Comparison of ENCODE assay signal across 2 cellular contexts in the genomic region with DNA sequence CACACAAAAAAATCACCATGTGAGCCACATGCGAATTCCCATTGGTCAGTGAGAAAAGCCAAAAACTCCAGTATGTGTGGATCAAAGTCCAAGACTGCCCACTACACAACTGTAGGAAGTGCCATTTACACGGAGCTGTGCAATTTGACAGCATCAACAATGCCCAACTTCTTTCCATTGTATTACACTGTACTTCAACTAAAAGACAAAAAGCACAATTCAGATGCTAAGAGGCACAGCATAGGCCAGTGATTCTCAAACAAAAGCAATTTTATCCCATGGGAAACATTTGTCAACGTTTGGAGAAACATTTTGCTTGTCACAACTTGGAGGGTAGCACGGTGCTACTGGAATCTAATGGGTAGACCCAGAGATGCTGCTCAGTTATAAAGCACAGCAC.
TF ChIP-seq lines count a peak whose summit lies in the region.

No MANE protein-coding gene starts in this region.

TF ChIP-seq in GM23338, 12 proteins besides CTCF, POLR2A, EP300 and RAD21 (continues in another document):
- TF ChIP-seq, protein P1, sequence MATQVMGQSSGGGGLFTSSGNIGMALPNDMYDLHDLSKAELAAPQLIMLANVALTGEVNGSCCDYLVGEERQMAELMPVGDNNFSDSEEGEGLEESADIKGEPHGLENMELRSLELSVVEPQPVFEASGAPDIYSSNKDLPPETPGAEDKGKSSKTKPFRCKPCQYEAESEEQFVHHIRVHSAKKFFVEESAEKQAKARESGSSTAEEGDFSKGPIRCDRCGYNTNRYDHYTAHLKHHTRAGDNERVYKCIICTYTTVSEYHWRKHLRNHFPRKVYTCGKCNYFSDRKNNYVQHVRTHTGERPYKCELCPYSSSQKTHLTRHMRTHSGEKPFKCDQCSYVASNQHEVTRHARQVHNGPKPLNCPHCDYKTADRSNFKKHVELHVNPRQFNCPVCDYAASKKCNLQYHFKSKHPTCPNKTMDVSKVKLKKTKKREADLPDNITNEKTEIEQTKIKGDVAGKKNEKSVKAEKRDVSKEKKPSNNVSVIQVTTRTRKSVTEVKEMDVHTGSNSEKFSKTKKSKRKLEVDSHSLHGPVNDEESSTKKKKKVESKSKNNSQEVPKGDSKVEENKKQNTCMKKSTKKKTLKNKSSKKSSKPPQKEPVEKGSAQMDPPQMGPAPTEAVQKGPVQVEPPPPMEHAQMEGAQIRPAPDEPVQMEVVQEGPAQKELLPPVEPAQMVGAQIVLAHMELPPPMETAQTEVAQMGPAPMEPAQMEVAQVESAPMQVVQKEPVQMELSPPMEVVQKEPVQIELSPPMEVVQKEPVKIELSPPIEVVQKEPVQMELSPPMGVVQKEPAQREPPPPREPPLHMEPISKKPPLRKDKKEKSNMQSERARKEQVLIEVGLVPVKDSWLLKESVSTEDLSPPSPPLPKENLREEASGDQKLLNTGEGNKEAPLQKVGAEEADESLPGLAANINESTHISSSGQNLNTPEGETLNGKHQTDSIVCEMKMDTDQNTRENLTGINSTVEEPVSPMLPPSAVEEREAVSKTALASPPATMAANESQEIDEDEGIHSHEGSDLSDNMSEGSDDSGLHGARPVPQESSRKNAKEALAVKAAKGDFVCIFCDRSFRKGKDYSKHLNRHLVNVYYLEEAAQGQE (IDR thresholded peaks at IDR 0.05; ENCODE audit: unreplicated experiment), result no peak
- no peak for TF ChIP-seq JUNB (IDR thresholded peaks at IDR 0.05; ENCODE audit: unreplicated experiment)
- TF ChIP-seq, protein P2, sequence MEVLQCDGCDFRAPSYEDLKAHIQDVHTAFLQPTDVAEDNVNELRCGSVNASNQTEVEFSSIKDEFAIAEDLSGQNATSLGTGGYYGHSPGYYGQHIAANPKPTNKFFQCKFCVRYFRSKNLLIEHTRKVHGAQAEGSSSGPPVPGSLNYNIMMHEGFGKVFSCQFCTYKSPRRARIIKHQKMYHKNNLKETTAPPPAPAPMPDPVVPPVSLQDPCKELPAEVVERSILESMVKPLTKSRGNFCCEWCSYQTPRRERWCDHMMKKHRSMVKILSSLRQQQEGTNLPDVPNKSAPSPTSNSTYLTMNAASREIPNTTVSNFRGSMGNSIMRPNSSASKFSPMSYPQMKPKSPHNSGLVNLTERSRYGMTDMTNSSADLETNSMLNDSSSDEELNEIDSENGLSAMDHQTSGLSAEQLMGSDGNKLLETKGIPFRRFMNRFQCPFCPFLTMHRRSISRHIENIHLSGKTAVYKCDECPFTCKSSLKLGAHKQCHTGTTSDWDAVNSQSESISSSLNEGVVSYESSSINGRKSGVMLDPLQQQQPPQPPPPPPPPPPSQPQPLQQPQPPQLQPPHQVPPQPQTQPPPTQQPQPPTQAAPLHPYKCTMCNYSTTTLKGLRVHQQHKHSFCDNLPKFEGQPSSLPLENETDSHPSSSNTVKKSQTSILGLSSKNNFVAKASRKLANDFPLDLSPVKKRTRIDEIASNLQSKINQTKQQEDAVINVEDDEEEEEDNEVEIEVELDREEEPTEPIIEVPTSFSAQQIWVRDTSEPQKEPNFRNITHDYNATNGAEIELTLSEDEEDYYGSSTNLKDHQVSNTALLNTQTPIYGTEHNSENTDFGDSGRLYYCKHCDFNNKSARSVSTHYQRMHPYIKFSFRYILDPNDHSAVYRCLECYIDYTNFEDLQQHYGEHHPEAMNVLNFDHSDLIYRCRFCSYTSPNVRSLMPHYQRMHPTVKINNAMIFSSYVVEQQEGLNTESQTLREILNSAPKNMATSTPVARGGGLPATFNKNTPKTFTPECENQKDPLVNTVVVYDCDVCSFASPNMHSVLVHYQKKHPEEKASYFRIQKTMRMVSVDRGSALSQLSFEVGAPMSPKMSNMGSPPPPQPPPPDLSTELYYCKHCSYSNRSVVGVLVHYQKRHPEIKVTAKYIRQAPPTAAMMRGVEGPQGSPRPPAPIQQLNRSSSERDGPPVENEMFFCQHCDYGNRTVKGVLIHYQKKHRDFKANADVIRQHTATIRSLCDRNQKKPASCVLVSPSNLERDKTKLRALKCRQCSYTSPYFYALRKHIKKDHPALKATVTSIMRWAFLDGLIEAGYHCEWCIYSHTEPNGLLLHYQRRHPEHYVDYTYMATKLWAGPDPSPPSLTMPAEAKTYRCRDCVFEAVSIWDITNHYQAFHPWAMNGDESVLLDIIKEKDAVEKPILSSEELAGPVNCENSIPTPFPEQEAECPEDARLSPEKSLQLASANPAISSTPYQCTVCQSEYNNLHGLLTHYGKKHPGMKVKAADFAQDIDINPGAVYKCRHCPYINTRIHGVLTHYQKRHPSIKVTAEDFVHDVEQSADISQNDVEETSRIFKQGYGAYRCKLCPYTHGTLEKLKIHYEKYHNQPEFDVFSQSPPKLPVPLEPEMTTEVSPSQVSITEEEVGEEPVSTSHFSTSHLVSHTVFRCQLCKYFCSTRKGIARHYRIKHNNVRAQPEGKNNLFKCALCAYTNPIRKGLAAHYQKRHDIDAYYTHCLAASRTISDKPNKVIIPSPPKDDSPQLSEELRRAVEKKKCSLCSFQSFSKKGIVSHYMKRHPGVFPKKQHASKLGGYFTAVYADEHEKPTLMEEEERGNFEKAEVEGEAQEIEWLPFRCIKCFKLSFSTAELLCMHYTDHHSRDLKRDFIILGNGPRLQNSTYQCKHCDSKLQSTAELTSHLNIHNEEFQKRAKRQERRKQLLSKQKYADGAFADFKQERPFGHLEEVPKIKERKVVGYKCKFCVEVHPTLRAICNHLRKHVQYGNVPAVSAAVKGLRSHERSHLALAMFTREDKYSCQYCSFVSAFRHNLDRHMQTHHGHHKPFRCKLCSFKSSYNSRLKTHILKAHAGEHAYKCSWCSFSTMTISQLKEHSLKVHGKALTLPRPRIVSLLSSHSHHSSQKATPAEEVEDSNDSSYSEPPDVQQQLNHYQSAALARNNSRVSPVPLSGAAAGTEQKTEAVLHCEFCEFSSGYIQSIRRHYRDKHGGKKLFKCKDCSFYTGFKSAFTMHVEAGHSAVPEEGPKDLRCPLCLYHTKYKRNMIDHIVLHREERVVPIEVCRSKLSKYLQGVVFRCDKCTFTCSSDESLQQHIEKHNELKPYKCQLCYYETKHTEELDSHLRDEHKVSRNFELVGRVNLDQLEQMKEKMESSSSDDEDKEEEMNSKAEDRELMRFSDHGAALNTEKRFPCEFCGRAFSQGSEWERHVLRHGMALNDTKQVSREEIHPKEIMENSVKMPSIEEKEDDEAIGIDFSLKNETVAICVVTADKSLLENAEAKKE (CRISPR knock-in tag; IDR thresholded peaks at IDR 0.05), result no peak
- TF ChIP-seq, protein P3, sequence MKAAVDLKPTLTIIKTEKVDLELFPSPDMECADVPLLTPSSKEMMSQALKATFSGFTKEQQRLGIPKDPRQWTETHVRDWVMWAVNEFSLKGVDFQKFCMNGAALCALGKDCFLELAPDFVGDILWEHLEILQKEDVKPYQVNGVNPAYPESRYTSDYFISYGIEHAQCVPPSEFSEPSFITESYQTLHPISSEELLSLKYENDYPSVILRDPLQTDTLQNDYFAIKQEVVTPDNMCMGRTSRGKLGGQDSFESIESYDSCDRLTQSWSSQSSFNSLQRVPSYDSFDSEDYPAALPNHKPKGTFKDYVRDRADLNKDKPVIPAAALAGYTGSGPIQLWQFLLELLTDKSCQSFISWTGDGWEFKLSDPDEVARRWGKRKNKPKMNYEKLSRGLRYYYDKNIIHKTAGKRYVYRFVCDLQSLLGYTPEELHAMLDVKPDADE (IDR thresholded peaks at IDR 0.05), result no peak
- no peak for TF ChIP-seq EZH2 (IDR thresholded peaks at IDR 0.05; ENCODE audit: low read depth, unreplicated experiment)
- no peak for TF ChIP-seq ZNF331 (CRISPR knock-in tag; IDR thresholded peaks at IDR 0.05; ENCODE audit: low read depth)
- no peak for TF ChIP-seq STAT1 (IDR thresholded peaks at IDR 0.05; ENCODE audit: unreplicated experiment)
- no peak for TF ChIP-seq ZNF114 (CRISPR knock-in tag; IDR thresholded peaks at IDR 0.05)
- TF ChIP-seq NANOG (IDR thresholded peaks at IDR 0.05; ENCODE audit: borderline replicate concordance), result no peak
- no peak for TF ChIP-seq EZH2phosphoT487 (IDR thresholded peaks at IDR 0.05; ENCODE audit: unreplicated experiment)

TF ChIP-seq in K562, 482 proteins besides CTCF, POLR2A, EP300 and RAD21 (continued from another document):
- TF ChIP-seq, protein P4, sequence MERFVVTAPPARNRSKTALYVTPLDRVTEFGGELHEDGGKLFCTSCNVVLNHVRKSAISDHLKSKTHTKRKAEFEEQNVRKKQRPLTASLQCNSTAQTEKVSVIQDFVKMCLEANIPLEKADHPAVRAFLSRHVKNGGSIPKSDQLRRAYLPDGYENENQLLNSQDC (CRISPR knock-in tag; IDR thresholded peaks at IDR 0.05), result no peak
- no peak for TF ChIP-seq ZNF431 (CRISPR knock-in tag; IDR thresholded peaks at IDR 0.05)
- TF ChIP-seq CSDE1 (IDR thresholded peaks at IDR 0.05), result no peak
